ENCODE assay signal across 1 cellular context in the genomic region with DNA sequence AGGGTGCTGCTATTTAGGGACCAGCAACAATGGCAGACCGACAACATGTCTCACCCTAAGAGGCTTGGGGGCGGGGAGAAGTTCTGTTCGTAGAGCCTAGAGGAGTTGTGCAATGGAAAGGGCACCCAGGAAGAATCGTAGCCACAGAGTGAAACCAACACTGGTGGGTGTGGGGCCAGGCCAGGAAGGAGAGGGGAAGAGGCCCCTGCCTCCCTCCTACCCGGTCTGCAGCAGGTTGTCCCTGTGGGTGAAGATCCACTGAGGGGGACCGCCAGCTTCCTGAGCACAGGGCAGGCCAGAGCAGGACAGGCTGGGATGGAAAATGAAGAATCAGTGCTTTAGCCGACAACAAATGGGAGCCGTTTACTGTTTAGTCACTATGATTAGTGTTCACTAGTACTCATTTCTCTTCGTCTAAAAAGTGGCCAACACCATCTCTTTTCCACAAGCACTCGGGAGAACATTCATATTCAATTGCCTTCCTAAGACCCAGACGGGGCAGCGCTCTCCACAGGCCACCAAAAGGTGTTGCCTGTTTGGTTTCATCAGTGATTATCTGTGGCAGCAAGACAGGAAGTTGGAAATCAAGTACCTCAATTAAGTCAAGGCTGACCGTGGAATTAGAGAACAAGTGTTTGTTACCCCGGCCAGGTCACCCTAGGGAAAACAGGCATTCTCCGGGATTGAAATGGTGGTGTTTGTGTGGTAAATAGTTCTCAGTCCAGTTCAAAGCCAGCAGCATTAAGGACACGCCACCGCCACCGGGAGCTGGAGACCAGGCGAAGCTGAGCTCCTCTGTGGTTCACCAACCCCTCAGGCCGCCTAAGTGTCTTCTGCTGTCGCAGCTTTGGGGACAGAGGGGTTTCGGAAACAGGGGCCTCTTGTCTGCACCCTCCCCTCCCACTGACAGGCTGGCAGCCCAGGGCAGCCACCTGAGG.
TF ChIP-seq lines count a peak whose summit lies in the region.

No MANE protein-coding gene starts in this region.

TF ChIP-seq in HepG2, 621 proteins besides CTCF, POLR2A, EP300 and RAD21 (continued from another document):
- TF ChIP-seq ATF4 (CRISPR knock-in tag; IDR thresholded peaks at IDR 0.05) (0 out of 4 replicates have a peak, but pooled peaks of 1 of the 2 experiments have one; percentile 39), ZNF574 (CRISPR knock-in tag; IDR thresholded peaks at IDR 0.05) (0 out of 2 replicates have a peak, but pooled peaks have one; percentile 11), ZNF839 (CRISPR knock-in tag; IDR thresholded peaks at IDR 0.05; ENCODE audit: borderline replicate concordance) (0 out of 2 replicates have a peak, but pooled peaks have one; percentile 9), ZNF225 (CRISPR knock-in tag; IDR thresholded peaks at IDR 0.05) (0 out of 2 replicates have a peak, but pooled peaks have one; percentile 39), FOSL2 (CRISPR knock-in tag; IDR thresholded peaks at IDR 0.05) (0 out of 2 replicates have a peak, but pooled peaks have one; percentile 3), HOXA9 (CRISPR knock-in tag; IDR thresholded peaks at IDR 0.05; ENCODE audit: borderline replicate concordance) (0 out of 2 replicates have a peak, but pooled peaks have one; percentile 34)
TF ChIP-seq in HepG2: peak in this region for 34.
